Comparison of ENCODE assay signal across 1 cellular context in the genomic region with DNA sequence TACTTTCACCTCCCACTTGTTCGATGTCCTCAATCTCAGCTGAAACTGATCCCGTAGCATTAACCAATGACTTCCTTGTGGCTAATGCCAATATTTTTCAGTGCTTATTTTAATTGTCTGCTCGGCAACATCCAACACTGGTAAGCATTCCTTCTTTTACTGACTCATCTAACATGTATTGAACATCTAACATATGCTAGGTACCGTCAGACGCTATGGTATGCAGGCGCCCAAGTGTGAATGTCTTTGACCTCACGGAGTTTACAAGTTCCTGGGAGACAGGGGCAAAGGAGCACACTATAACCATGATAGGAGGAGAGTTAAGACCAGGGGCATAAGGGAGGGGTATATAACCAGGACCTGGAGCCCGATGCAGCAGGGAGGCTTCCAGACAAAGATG.
TF ChIP-seq lines count a peak whose summit lies in the region.

No MANE protein-coding gene starts in this region.

TF ChIP-seq in HCT116, 20 proteins besides CTCF, POLR2A, EP300 and RAD21:
- no peak for TF ChIP-seq EZH2 (IDR thresholded peaks at IDR 0.05)
- no peak for TF ChIP-seq CEBPB (IDR thresholded peaks at IDR 0.05; ENCODE audit: low read depth)
- no peak for TF ChIP-seq JUND (IDR thresholded peaks at IDR 0.05)
- TF ChIP-seq EGR1 (IDR thresholded peaks at IDR 0.05; ENCODE audit: low read depth): no peak
- TF ChIP-seq, protein P1, sequence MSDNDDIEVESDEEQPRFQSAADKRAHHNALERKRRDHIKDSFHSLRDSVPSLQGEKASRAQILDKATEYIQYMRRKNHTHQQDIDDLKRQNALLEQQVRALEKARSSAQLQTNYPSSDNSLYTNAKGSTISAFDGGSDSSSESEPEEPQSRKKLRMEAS (IDR thresholded peaks at IDR 0.05): no peak
- TF ChIP-seq ZFX (IDR thresholded peaks at IDR 0.05): no peak
- TF ChIP-seq, protein P2, sequence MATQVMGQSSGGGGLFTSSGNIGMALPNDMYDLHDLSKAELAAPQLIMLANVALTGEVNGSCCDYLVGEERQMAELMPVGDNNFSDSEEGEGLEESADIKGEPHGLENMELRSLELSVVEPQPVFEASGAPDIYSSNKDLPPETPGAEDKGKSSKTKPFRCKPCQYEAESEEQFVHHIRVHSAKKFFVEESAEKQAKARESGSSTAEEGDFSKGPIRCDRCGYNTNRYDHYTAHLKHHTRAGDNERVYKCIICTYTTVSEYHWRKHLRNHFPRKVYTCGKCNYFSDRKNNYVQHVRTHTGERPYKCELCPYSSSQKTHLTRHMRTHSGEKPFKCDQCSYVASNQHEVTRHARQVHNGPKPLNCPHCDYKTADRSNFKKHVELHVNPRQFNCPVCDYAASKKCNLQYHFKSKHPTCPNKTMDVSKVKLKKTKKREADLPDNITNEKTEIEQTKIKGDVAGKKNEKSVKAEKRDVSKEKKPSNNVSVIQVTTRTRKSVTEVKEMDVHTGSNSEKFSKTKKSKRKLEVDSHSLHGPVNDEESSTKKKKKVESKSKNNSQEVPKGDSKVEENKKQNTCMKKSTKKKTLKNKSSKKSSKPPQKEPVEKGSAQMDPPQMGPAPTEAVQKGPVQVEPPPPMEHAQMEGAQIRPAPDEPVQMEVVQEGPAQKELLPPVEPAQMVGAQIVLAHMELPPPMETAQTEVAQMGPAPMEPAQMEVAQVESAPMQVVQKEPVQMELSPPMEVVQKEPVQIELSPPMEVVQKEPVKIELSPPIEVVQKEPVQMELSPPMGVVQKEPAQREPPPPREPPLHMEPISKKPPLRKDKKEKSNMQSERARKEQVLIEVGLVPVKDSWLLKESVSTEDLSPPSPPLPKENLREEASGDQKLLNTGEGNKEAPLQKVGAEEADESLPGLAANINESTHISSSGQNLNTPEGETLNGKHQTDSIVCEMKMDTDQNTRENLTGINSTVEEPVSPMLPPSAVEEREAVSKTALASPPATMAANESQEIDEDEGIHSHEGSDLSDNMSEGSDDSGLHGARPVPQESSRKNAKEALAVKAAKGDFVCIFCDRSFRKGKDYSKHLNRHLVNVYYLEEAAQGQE (IDR thresholded peaks at IDR 0.05; ENCODE audit: low read depth): no peak
- TF ChIP-seq FOSL1 (IDR thresholded peaks at IDR 0.05; ENCODE audit: low read depth): no peak
- no peak for TF ChIP-seq CBX3 (IDR thresholded peaks at IDR 0.05; ENCODE audit: low read depth)
- TF ChIP-seq POLR2AphosphoS5 (IDR thresholded peaks at IDR 0.05; ENCODE audit: low read depth, low read length): no peak
- TF ChIP-seq ELF1 (IDR thresholded peaks at IDR 0.05; ENCODE audit: borderline replicate concordance, low read depth): no peak
- TF ChIP-seq YY1 (IDR thresholded peaks at IDR 0.05; ENCODE audit: extremely low read depth, insufficient replicate concordance, low read depth, low read length): no peak
- no peak for TF ChIP-seq EZH2phosphoT487 (IDR thresholded peaks at IDR 0.05; ENCODE audit: borderline replicate concordance)
- TF ChIP-seq SP1 (IDR thresholded peaks at IDR 0.05; ENCODE audit: low read depth): no peak
- TF ChIP-seq SIN3A (IDR thresholded peaks at IDR 0.05; ENCODE audit: low read depth): no peak
- TF ChIP-seq, protein P3, sequence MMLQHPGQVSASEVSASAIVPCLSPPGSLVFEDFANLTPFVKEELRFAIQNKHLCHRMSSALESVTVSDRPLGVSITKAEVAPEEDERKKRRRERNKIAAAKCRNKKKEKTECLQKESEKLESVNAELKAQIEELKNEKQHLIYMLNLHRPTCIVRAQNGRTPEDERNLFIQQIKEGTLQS (IDR thresholded peaks at IDR 0.05): no peak
